Comparison of ENCODE assay signal across 21 cellular contexts in genomic region chr14:95362180-95362494, GRCh38. TPM values are rescaled to one million over a fixed set of nuclear protein-coding genes. Genes with fewer than 3 reads are reported as not detected.
DNase-seq lines count a peak whose midpoint lies in the region; ATAC-seq and TF ChIP-seq lines count a peak whose summit lies in the region.
"Had no signal": no experiment of that assay in that cellular context is flagged by ENCODE, and none has a peak within 500 bp of the region (broad histone marks: within the 10 kb centered on the region; RNA-seq: fewer than 3 reads in every experiment).

No MANE protein-coding gene starts in this region.

- TF ChIP-seq POLR2A in breast epithelium (IDR thresholded peaks at IDR 0.05): no peak

- no peaks in the 10 kb centered on the region for H3K27me3 Mint-ChIP-seq in MCF 10A (ENCODE audit: insufficient read depth, unreplicated experiment)
- peaks cover 18 to 45% of the 10 kb centered on the region in 2 donors for H3K27me3 Mint-ChIP-seq in natural killer cell treated with Interleukin-12 subunit alpha and Interleukin-12 subunit beta and Interleukin-15 and Interleukin-18, amount 100 ng/mL, for 72 hours

- no peaks in the 10 kb centered on the region for H3K9me3 ChIP-seq in breast epithelium
- H3K9me3 ChIP-seq: BE2C, body of pancreas, esophagus squamous epithelium, gastroesophageal sphincter, prostate gland, thyroid gland had no signal

- TF ChIP-seq CTCF in breast epithelium (IDR thresholded peaks at IDR 0.05) (no peak), MCF 10A (IDR thresholded peaks at IDR 0.05; ENCODE audit: unreplicated experiment) (no peak), dorsolateral prefrontal cortex (IDR thresholded peaks at IDR 0.05 in 54 of 56, conservative IDR thresholded peaks at IDR 0.05 in 2 of 56; ENCODE audit: low read depth in 1 of 56, partially characterized antibody in 56 of 56) (no peak)

- ATAC-seq in natural killer cell treated with Interleukin-12 subunit alpha and Interleukin-12 subunit beta and Interleukin-15 and Interleukin-18, amount 100 ng/mL, for 72 hours: no peak
- no peak for ATAC-seq in HG03457 (IDR thresholded peaks at IDR 0.05; ENCODE audit: unreplicated experiment)
- ATAC-seq in GM19397 (IDR thresholded peaks at IDR 0.05; ENCODE audit: unreplicated experiment): no peak
- ATAC-seq: effector memory CD8-positive, alpha-beta T cell; gastroesophageal sphincter had no signal

- intact Hi-C loops in breast epithelium (cut with DNase I; ENCODE audit: low total_unique reads): no loop called here
- intact Hi-C loops in MCF 10A (cut with micrococcal nuclease): no loop called here
- intact Hi-C loops in dorsolateral prefrontal cortex (cut with DNase I): loop anchor here (5.0 to 10.0 kb wide), 4 partner anchors 40 to 247 kb away; no protein-coding TSS in a partner anchor

- BruUV-seq in MCF 10A (replicated peaks; lab: Mats Ljungman, UMichigan): no TSS peak

- DNase-seq in breast epithelium (ENCODE audit: low spot score in 2 of 2) (peak in 1 of 2 donors; percentile 31), MCF 10A (ENCODE audit: unreplicated experiment) (no peak), dorsolateral prefrontal cortex (no peak), iPS-NIHi11 (ENCODE audit: low spot score) (peak; percentile 66), ecto neural progenitor cell (ENCODE audit: low spot score) (no peak)
- DNase-seq in natural killer cell treated with Interleukin-12 subunit alpha and Interleukin-12 subunit beta and Interleukin-15 and Interleukin-18, amount 100 ng/mL, for 72 hours (ENCODE audit: low spot score): no peak
- DNase-seq: activated CD8-positive, alpha-beta memory T cell treated with anti-CD3 and anti-CD28 coated beads, Interleukin-2, amount 50 U/mL, for 4 hours; BE2C; effector memory CD8-positive, alpha-beta T cell; esophagus squamous epithelium had no signal

- H3K4me3 Mint-ChIP-seq in MCF 10A (ENCODE audit: unreplicated experiment): no peak overlapping the region
- no peak overlapping the region for H3K4me3 Mint-ChIP-seq in natural killer cell treated with Interleukin-12 subunit alpha and Interleukin-12 subunit beta and Interleukin-15 and Interleukin-18, amount 100 ng/mL, for 72 hours
- H3K4me3 Mint-ChIP-seq: effector memory CD8-positive, alpha-beta T cell; neural crest cell; stimulated activated naive B cell treated with anti-CD40 and anti-IgM and Interleukin-4, amounts not matched to agents 10 μg/mL and 1 μg/mL and 100 μg/mL, for 72 hours; T-helper 2 cell treated with Interferon-gamma antibody and Interleukin-4, amounts not matched to agents 5 μg/mL and 100 μg/mL, for 36 hours had no signal

- no peaks in the 10 kb centered on the region for H3K36me3 ChIP-seq in breast epithelium
- H3K36me3 ChIP-seq: BE2C, esophagus squamous epithelium, gastroesophageal sphincter, prostate gland, thyroid gland had no signal

- H3K9me3 Mint-ChIP-seq in MCF 10A (ENCODE audit: unreplicated experiment): no peaks in the 10 kb centered on the region
- H3K9me3 Mint-ChIP-seq in natural killer cell treated with Interleukin-12 subunit alpha and Interleukin-12 subunit beta and Interleukin-15 and Interleukin-18, amount 100 ng/mL, for 72 hours: no peaks in the 10 kb centered on the region
- H3K9me3 Mint-ChIP-seq: activated T-helper 2 cell treated with anti-CD3 and anti-CD28 coated beads, Interferon-gamma antibody, Interleukin-2, Interleukin-4, amounts not matched to agents 10 μg/mL and 5 μg/mL and 100 μg/mL, durations not matched to agents 14 hours and 24 hours and 36 hours; effector memory CD8-positive, alpha-beta T cell; neural crest cell; stimulated activated naive B cell treated with anti-CD40 and anti-IgM and Interleukin-4, amounts not matched to agents 10 μg/mL and 1 μg/mL and 100 μg/mL, for 72 hours; T-helper 2 cell treated with Interferon-gamma antibody and Interleukin-4, amounts not matched to agents 5 μg/mL and 100 μg/mL, for 36 hours had no signal

- POLR2A ChIA-PET in MCF 10A (lab: Yijun Ruan, JAX): no interaction called here

- H3K27ac ChIP-seq in breast epithelium (peak overlapping the region; percentile 81 to 84), dorsolateral prefrontal cortex (peak overlapping the region in 38 of 59 donors; percentile 21 to 97 (median 93))
- H3K27ac ChIP-seq: esophagus squamous epithelium, gastroesophageal sphincter, skin epidermis, thyroid gland had no signal

- CTCF ChIA-PET in MCF 10A (lab: Yijun Ruan, JAX): interaction anchor here (0.6 to 2.6 kb wide), 8 partner anchors 9 to 1327 kb away, joined by 3 to 7 read pairs (median 4); no protein-coding TSS in a partner anchor

- H3K27me3 ChIP-seq in breast epithelium (no peaks in the 10 kb centered on the region), dorsolateral prefrontal cortex (peaks cover 0 to 22% (median 0%) of the 10 kb centered on the region in 45 donors)
- H3K27me3 ChIP-seq: BE2C, body of pancreas, thyroid gland had no signal

- peaks cover 22% of the 10 kb centered on the region for H3K4me1 Mint-ChIP-seq in MCF 10A (ENCODE audit: insufficient read depth, unreplicated experiment)
- H3K4me1 Mint-ChIP-seq in natural killer cell treated with Interleukin-12 subunit alpha and Interleukin-12 subunit beta and Interleukin-15 and Interleukin-18, amount 100 ng/mL, for 72 hours (ENCODE audit: low read depth in 2 of 2): no peaks in the 10 kb centered on the region

- H3K36me3 Mint-ChIP-seq in MCF 10A (ENCODE audit: insufficient read depth, unreplicated experiment): no peaks in the 10 kb centered on the region
- H3K36me3 Mint-ChIP-seq in natural killer cell treated with Interleukin-12 subunit alpha and Interleukin-12 subunit beta and Interleukin-15 and Interleukin-18, amount 100 ng/mL, for 72 hours: no peaks in the 10 kb centered on the region
- H3K36me3 Mint-ChIP-seq: stimulated activated naive B cell treated with anti-CD40 and anti-IgM and Interleukin-4, amounts not matched to agents 10 μg/mL and 1 μg/mL and 100 μg/mL, for 72 hours had no signal

- H3K4me1 ChIP-seq in breast epithelium: peaks cover 6 to 8% of the 10 kb centered on the region in 2 donors
- H3K4me1 ChIP-seq: BE2C, prostate gland had no signal

- no peak overlapping the region for H3K27ac Mint-ChIP-seq in MCF 10A (ENCODE audit: low read depth, unreplicated experiment)
- no peak overlapping the region for H3K27ac Mint-ChIP-seq in natural killer cell treated with Interleukin-12 subunit alpha and Interleukin-12 subunit beta and Interleukin-15 and Interleukin-18, amount 100 ng/mL, for 72 hours
- H3K27ac Mint-ChIP-seq: activated T-helper 2 cell treated with anti-CD3 and anti-CD28 coated beads, Interferon-gamma antibody, Interleukin-2, Interleukin-4, amounts not matched to agents 10 μg/mL and 5 μg/mL and 100 μg/mL, durations not matched to agents 14 hours and 24 hours and 36 hours; effector memory CD8-positive, alpha-beta T cell; stimulated activated naive B cell treated with anti-CD40 and anti-IgM and Interleukin-4, amounts not matched to agents 10 μg/mL and 1 μg/mL and 100 μg/mL, for 72 hours; T-helper 2 cell treated with Interferon-gamma antibody and Interleukin-4, amounts not matched to agents 5 μg/mL and 100 μg/mL, for 36 hours had no signal

- H3K4me3 ChIP-seq in breast epithelium (peak overlapping the region in 2 of 3 donors; percentile 31 to 51), dorsolateral prefrontal cortex (no peak overlapping the region)
- H3K4me3 ChIP-seq: body of pancreas, gastroesophageal sphincter, skin epidermis, thyroid gland had no signal

RNA-seq across cellular contexts. Expression of gene CLMN, which starts 42.4 kb away (rescaled TPM):
- total RNA-seq in breast epithelium (10 to 100 TPM; 23.7 to 73.6 (median 48.5) TPM), MCF 10A (2022) (15.7 and 17.9 TPM in 2 replicates), dorsolateral prefrontal cortex (100 to 1,000 TPM in 37 of 120 experiments, 10 to 100 TPM in 83; 22.3 to 262 (median 78.6) TPM)
- total RNA-seq in natural killer cell treated with Interleukin-12 subunit alpha and Interleukin-12 subunit beta and Interleukin-15 and Interleukin-18, amount 100 ng/mL, for 72 hours: 1 to 10 TPM; 2.6 to 3.5 TPM

Comparison
In these comparisons a context has a peak if more than half of its experiments do, and no peak if none do; other contexts are left out.
1. H3K4me3 ChIP-seq: peak in breast epithelium (2 of 3); none in dorsolateral prefrontal cortex (0 of 59).
2. intact Hi-C loops: an anchor here in dorsolateral prefrontal cortex (5.0 to 10.0 kb wide); none called in breast epithelium and MCF 10A.